In the genomic region with DNA sequence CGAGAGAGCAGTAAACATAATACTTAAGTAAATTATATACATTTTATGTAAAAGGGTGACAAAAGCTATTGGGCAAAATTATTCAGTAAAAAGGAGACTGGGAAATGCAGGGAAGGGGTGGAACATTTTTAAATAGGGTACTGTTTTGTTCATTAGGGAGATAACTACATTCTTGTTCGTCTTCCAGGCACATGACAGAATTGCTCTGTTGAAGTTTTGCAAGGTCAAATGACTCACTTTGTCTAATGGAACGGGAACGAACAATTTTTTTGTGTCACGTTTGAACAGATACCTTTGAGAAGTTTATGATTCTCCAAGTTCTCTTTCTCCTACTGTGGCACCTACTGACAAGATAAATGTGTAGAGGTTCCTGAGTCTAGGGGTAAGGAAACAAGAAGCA, we compare ENCODE assay signal across 1 cellular context.
A peak's percentile ranks its signal among the peaks of the same experiment; 100 is the strongest.
TF ChIP-seq lines count a peak whose summit lies in the region.

No MANE protein-coding gene starts in this region.

TF ChIP-seq in IMR-90, 13 proteins besides CTCF, POLR2A, EP300 and RAD21:
- peak; percentile 22; the same call in 1 of the 2 replicates for TF ChIP-seq USF2 (IDR thresholded peaks at IDR 0.05; ENCODE audit: low read depth, low read length)
- peak; percentile 77 for TF ChIP-seq BHLHE40 (IDR thresholded peaks at IDR 0.05; ENCODE audit: low read depth, low read length)
- no peak for TF ChIP-seq RCOR1 (IDR thresholded peaks at IDR 0.05; ENCODE audit: insufficient replicate concordance, low read length)
